1 cellular context compared by ENCODE assay signal in genomic region chr11:69634590-69634989, GRCh38.
TF ChIP-seq lines count a peak whose summit lies in the region.

No MANE protein-coding gene starts in this region.

TF ChIP-seq in H1, 55 proteins besides CTCF, POLR2A, EP300 and RAD21:
- no peak for TF ChIP-seq TAF1 (IDR thresholded peaks at IDR 0.05; ENCODE audit: low read depth, low read length)
- no peak for TF ChIP-seq SAP30 (IDR thresholded peaks at IDR 0.05; ENCODE audit: insufficient read depth, insufficient replicate concordance, low read length)
- TF ChIP-seq GABPA (IDR thresholded peaks at IDR 0.05; ENCODE audit: borderline replicate concordance, insufficient read depth, low read length) = no peak
- no peak for TF ChIP-seq NRF1 (IDR thresholded peaks at IDR 0.05; ENCODE audit: low read depth, low read length)
- TF ChIP-seq BACH1 (IDR thresholded peaks at IDR 0.05; ENCODE audit: low read length) = no peak
- no peak for TF ChIP-seq KDM5A (IDR thresholded peaks at IDR 0.05; ENCODE audit: low read length)
- no peak for TF ChIP-seq RNF2 (IDR thresholded peaks at IDR 0.05; ENCODE audit: borderline replicate concordance, low read depth, low read length, missing control alignments, poor library complexity, severe bottlenecking)
- no peak for TF ChIP-seq CREB1 (IDR thresholded peaks at IDR 0.05)
- TF ChIP-seq SIX5 (IDR thresholded peaks at IDR 0.05; ENCODE audit: low read depth, low read length) = no peak
- no peak for TF ChIP-seq SIN3A (conservative IDR thresholded peaks at IDR 0.05 in 1 of 2, IDR thresholded peaks at IDR 0.05 in 1 of 2; ENCODE audit: low read depth in 1 of 2, low read length in 2 of 2)
- no peak for TF ChIP-seq ASH2L (IDR thresholded peaks at IDR 0.05; ENCODE audit: low read length)
- no peak for TF ChIP-seq EZH2 (IDR thresholded peaks at IDR 0.05; ENCODE audit: low read depth, low read length, severe bottlenecking)
- TF ChIP-seq RFX5 (IDR thresholded peaks at IDR 0.05; ENCODE audit: borderline replicate concordance, low read depth, low read length) = no peak
- no peak for TF ChIP-seq ATF2 (IDR thresholded peaks at IDR 0.05; ENCODE audit: low read length)
- TF ChIP-seq ATF3 (IDR thresholded peaks at IDR 0.05; ENCODE audit: insufficient read depth, low read depth, low read length) = no peak
- no peak for TF ChIP-seq SIRT6 (IDR thresholded peaks at IDR 0.05; ENCODE audit: low read length)
- TF ChIP-seq CBX5 (IDR thresholded peaks at IDR 0.05; ENCODE audit: low read depth, low read length) = no peak
- no peak for TF ChIP-seq MAX (IDR thresholded peaks at IDR 0.05)
